Comparison of ENCODE assay signal across 15 cellular contexts in genomic region chr13:84096221-84096620, GRCh38.
DNase-seq lines count a peak whose midpoint lies in the region; TF ChIP-seq lines count a peak whose summit lies in the region.
"Had no signal": no experiment of that assay in that cellular context is flagged by ENCODE, and none has a peak within 500 bp of the region (broad histone marks: within the 10 kb centered on the region; RNA-seq: fewer than 3 reads in every experiment).

No MANE protein-coding gene starts in this region.

- CTCF ChIA-PET in activated CD4-positive, alpha-beta memory T cell treated with anti-CD3 and anti-CD28 coated beads for 36 hours (lab: Charles Lee) = no interaction called here

- no peaks in the 10 kb centered on the region for H3K27me3 ChIP-seq in adipocyte (replicated peaks; ENCODE audit: control insufficient read depth, insufficient read depth, low read length)

- no peak overlapping the region for H3K4me3 Mint-ChIP-seq in HFFc6
- no peak overlapping the region for H3K4me3 Mint-ChIP-seq in activated CD4-positive, alpha-beta memory T cell treated with anti-CD3 and anti-CD28 coated beads for 36 hours
- H3K4me3 Mint-ChIP-seq: CD4-positive, alpha-beta memory T cell had no signal

- H3K4me3 ChIP-seq in adipocyte (ENCODE audit: low read length) = no peak overlapping the region
- H3K4me3 ChIP-seq in skeletal muscle cell (ENCODE audit: low read depth, low read length) = no peak overlapping the region
- H3K4me3 ChIP-seq: HAP-1, SK-N-MC had no signal

- H3K36me3 ChIP-seq in adipocyte (ENCODE audit: control insufficient read depth, insufficient read depth, low read length, severe bottlenecking) = no peaks in the 10 kb centered on the region
- H3K36me3 ChIP-seq: HAP-1 had no signal

- POLR2A ChIA-PET in activated CD4-positive, alpha-beta memory T cell treated with anti-CD3 and anti-CD28 coated beads for 36 hours (lab: Charles Lee) = no interaction called here

- no peaks in the 10 kb centered on the region for H3K9me3 Mint-ChIP-seq in HFFc6
- H3K9me3 Mint-ChIP-seq in activated CD4-positive, alpha-beta memory T cell treated with anti-CD3 and anti-CD28 coated beads for 36 hours = no peaks in the 10 kb centered on the region

- H3K4me1 ChIP-seq in adipocyte (ENCODE audit: control insufficient read depth, insufficient read depth, low read length) = no peaks in the 10 kb centered on the region
- H3K4me1 ChIP-seq: HAP-1 had no signal

- H3K27me3 Mint-ChIP-seq in HFFc6 (ENCODE audit: insufficient read depth) = no peaks in the 10 kb centered on the region
- no peaks in the 10 kb centered on the region for H3K27me3 Mint-ChIP-seq in activated CD4-positive, alpha-beta memory T cell treated with anti-CD3 and anti-CD28 coated beads for 36 hours
- H3K27me3 Mint-ChIP-seq: CD4-positive, alpha-beta memory T cell had no signal

- no peak overlapping the region; the same call in 1 of the 2 replicates for H3K27ac Mint-ChIP-seq in HFFc6
- H3K27ac Mint-ChIP-seq in activated CD4-positive, alpha-beta memory T cell treated with anti-CD3 and anti-CD28 coated beads for 36 hours = no peak overlapping the region
- H3K27ac Mint-ChIP-seq: CD4-positive, alpha-beta memory T cell had no signal

- DNase-seq in HFFc6 = peak; percentile 35
- peak; percentile 4 for DNase-seq in adipocyte (ENCODE audit: low read depth)
- DNase-seq in fibroblast of gingiva (ENCODE audit: low read depth) = peak; percentile 1
- peak; percentile 43 for DNase-seq in skeletal muscle cell (ENCODE audit: low read depth)
- no peak for DNase-seq in cerebellar nuclear complex (lab: John Stamatoyannopoulos, UW)
- no peak for DNase-seq in RPMI8226
- no peak for DNase-seq in activated CD4-positive, alpha-beta memory T cell treated with anti-CD3 and anti-CD28 coated beads for 36 hours
- DNase-seq: Calu3; CD4-positive, alpha-beta memory T cell; NCI-H1092; NCI-H146; NCI-H2081; NCI-H524 had no signal

- TF ChIP-seq CTCF in HFFc6 (IDR thresholded peaks at IDR 0.05) = no peak

- H3K9ac ChIP-seq in adipocyte (ENCODE audit: low read length) = no peak overlapping the region

- no peaks in the 10 kb centered on the region for H3K36me3 Mint-ChIP-seq in HFFc6 (ENCODE audit: low read depth)
- H3K36me3 Mint-ChIP-seq in activated CD4-positive, alpha-beta memory T cell treated with anti-CD3 and anti-CD28 coated beads for 36 hours = no peaks in the 10 kb centered on the region
- H3K36me3 Mint-ChIP-seq: CD4-positive, alpha-beta memory T cell had no signal

- no peaks in the 10 kb centered on the region for H3K9me3 ChIP-seq in adipocyte (ENCODE audit: control insufficient read depth, low read length)
- H3K9me3 ChIP-seq: HAP-1 had no signal

- H3K4me1 Mint-ChIP-seq in HFFc6 (ENCODE audit: low read depth) = peaks cover 38% of the 10 kb centered on the region
- H3K4me1 Mint-ChIP-seq in activated CD4-positive, alpha-beta memory T cell treated with anti-CD3 and anti-CD28 coated beads for 36 hours (ENCODE audit: low read depth) = no peaks in the 10 kb centered on the region
- H3K4me1 Mint-ChIP-seq: CD4-positive, alpha-beta memory T cell had no signal

- intact Hi-C loops in activated CD4-positive, alpha-beta memory T cell treated with anti-CD3 and anti-CD28 coated beads for 36 hours (cut with micrococcal nuclease) = no loop called here

Comparison
In these comparisons a context has a peak if more than half of its experiments do, and no peak if none do; other contexts are left out.
1. DNase-seq: peak in HFFc6 (single experiment), adipocyte (single experiment), fibroblast of gingiva (single experiment) and skeletal muscle cell (single experiment); none in cerebellar nuclear complex (0 of 2), RPMI8226 (single experiment) and activated CD4-positive, alpha-beta memory T cell treated with anti-CD3 and anti-CD28 coated beads for 36 hours (single experiment).